In the genomic region with DNA sequence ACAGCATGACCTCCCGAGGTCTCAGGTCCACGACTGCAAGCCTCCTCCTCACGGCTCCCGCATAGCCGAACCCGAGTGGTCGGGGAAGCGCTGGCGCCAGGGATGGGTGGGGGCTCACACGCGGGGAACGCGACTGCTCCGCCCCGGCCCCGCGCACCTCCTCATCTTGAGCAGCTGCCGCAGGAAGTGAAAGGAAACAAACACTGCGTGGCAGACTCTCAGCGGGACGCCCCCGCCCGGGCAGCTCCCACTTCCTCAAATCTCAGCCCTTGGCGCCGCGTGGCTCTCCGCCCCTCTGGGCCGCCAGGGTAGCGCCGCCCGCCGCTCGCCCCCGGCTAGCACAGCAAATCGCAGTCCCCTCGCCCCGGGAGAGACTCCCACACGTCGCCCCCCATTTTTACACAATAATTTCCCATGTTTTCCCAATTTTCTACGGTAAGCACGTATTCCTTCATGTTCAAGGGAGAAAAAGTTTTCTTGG, we compare ENCODE assay signal across 8 cellular contexts. TPM values are rescaled to one million over a fixed set of nuclear protein-coding genes. Genes with fewer than 3 reads are reported as not detected.
DNase-seq lines count a peak whose midpoint lies in the region; ATAC-seq, FAIRE-seq and TF ChIP-seq lines count a peak whose summit lies in the region.

A gene with protein sequence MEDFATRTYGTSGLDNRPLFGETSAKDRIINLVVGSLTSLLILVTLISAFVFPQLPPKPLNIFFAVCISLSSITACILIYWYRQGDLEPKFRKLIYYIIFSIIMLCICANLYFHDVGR (minus strand): TSS at position 188 of the 481 bp plus-strand sequence. CDS start 229 bp downstream, outside the sequence.

- POLR2A ChIA-PET in CD4-positive, alpha-beta memory T cell (lab: Charles Lee; ENCODE audit: partially characterized antibody): interaction anchor here (0.8 to 6.9 kb wide), 25 partner anchors 8 to 1001 kb away, joined by 3 to 189 read pairs (median 8); a partner anchor contains a TSS

- peak; percentile 40 for ATAC-seq in GM19372 (IDR thresholded peaks at IDR 0.05; ENCODE audit: low read depth, unreplicated experiment)
- ATAC-seq in HG03520 (IDR thresholded peaks at IDR 0.05; ENCODE audit: unreplicated experiment): peak; percentile 39

- no peak for FAIRE-seq in RCC 7860 (lab: Jason Lieb, UNC)

- CTCF ChIA-PET in CD4-positive, alpha-beta memory T cell (lab: Charles Lee; ENCODE audit: partially characterized antibody): interaction anchor here (0.8 to 3.2 kb wide), 13 partner anchors 12 to 292 kb away, joined by 3 to 13 read pairs (median 5); a partner anchor contains a TSS

- H3K4me3 ChIP-seq in CD4-positive, alpha-beta memory T cell (ENCODE audit: low read length in 2 of 2): peak within 1 kb of the TSS; percentile 83 to 99
- peak within 1 kb of the TSS; percentile 85 to 91 (median 90) for H3K4me3 ChIP-seq in fibroblast of lung (replicated peaks in 1 of 4; ENCODE audit: control extremely low read depth in 1 of 4, insufficient read depth in 1 of 4, low read depth in 3 of 4, low read length in 4 of 4)

- DNase-seq in CD4-positive, alpha-beta memory T cell: peak; percentile 84 to 92 (median 87)
- DNase-seq in RCC 7860 (ENCODE audit: low spot score): peak; percentile 76
- DNase-seq in activated T-helper 1 cell treated with anti-CD3 and anti-CD28 coated beads, Interleukin-12 subunit alpha, Interleukin-12 subunit beta, Interleukin-2, Interleukin-4 antibody, amounts not matched to agents 30 ng/mL and 10 ng/mL and 1 ng/mL, durations not matched to agents 14 hours and 24 hours and 36 hours (ENCODE audit: low spot score): peak; percentile 79
- DNase-seq in fibroblast of lung (ENCODE audit: low read depth in 2 of 2): peak; percentile 63 to 79

- H3K36me3 Mint-ChIP-seq in CD4-positive, alpha-beta memory T cell: peaks cover 0 to 32% of the 10 kb centered on the region in 2 donors
- peaks cover 17% of the 10 kb centered on the region for H3K36me3 Mint-ChIP-seq in activated T-helper 1 cell treated with anti-CD3 and anti-CD28 coated beads, Interleukin-12 subunit alpha, Interleukin-12 subunit beta, Interleukin-2, Interleukin-4 antibody, amounts not matched to agents 30 ng/mL and 10 ng/mL and 1 ng/mL, durations not matched to agents 14 hours and 24 hours and 36 hours (ENCODE audit: low read depth)
- H3K36me3 Mint-ChIP-seq in nephron (ENCODE audit: low read depth): peaks cover 1% of the 10 kb centered on the region
- H3K36me3 Mint-ChIP-seq in stimulated activated naive CD8-positive, alpha-beta T cell treated with anti-CD3 and anti-CD28 coated beads, Interleukin-15, Interleukin-2, amounts not matched to agents 100 ng/mL and 50 ng/mL, for 24 hours (ENCODE audit: low read depth): peaks cover 33% of the 10 kb centered on the region

- H3K27ac Mint-ChIP-seq in CD4-positive, alpha-beta memory T cell: peak within 1 kb of the TSS; percentile 98 to 100 (median 99)
- peak within 1 kb of the TSS; percentile 96 for H3K27ac Mint-ChIP-seq in activated T-helper 1 cell treated with anti-CD3 and anti-CD28 coated beads, Interleukin-12 subunit alpha, Interleukin-12 subunit beta, Interleukin-2, Interleukin-4 antibody, amounts not matched to agents 30 ng/mL and 10 ng/mL and 1 ng/mL, durations not matched to agents 14 hours and 24 hours and 36 hours
- H3K27ac Mint-ChIP-seq in nephron: peak within 1 kb of the TSS; percentile 63 to 87 (median 84)
- H3K27ac Mint-ChIP-seq in stimulated activated naive CD8-positive, alpha-beta T cell treated with anti-CD3 and anti-CD28 coated beads, Interleukin-15, Interleukin-2, amounts not matched to agents 100 ng/mL and 50 ng/mL, for 24 hours: peak within 1 kb of the TSS; percentile 97

- peak within 1 kb of the TSS; percentile 87 for H3K4me2 ChIP-seq in fibroblast of lung (ENCODE audit: extremely low read depth, insufficient read depth, low read length)

- H4K20me1 ChIP-seq in fibroblast of lung (ENCODE audit: control insufficient read depth, extremely low read depth, insufficient read depth, low read length): no peaks in the 10 kb centered on the region

- no peaks in the 10 kb centered on the region for H3K9me3 ChIP-seq in CD4-positive, alpha-beta memory T cell (ENCODE audit: control insufficient read depth in 1 of 2, low read length in 2 of 2)
- no peaks in the 10 kb centered on the region for H3K9me3 ChIP-seq in fibroblast of lung (ENCODE audit: control insufficient read depth, insufficient read depth, low read depth, low read length)

- H3K9me3 Mint-ChIP-seq in CD4-positive, alpha-beta memory T cell: peaks cover 0 to 2% (median 0%) of the 10 kb centered on the region in 8 donors
- H3K9me3 Mint-ChIP-seq in activated T-helper 1 cell treated with anti-CD3 and anti-CD28 coated beads, Interleukin-12 subunit alpha, Interleukin-12 subunit beta, Interleukin-2, Interleukin-4 antibody, amounts not matched to agents 30 ng/mL and 10 ng/mL and 1 ng/mL, durations not matched to agents 14 hours and 24 hours and 36 hours: no peaks in the 10 kb centered on the region
- no peaks in the 10 kb centered on the region for H3K9me3 Mint-ChIP-seq in nephron
- no peaks in the 10 kb centered on the region for H3K9me3 Mint-ChIP-seq in stimulated activated naive CD8-positive, alpha-beta T cell treated with anti-CD3 and anti-CD28 coated beads, Interleukin-15, Interleukin-2, amounts not matched to agents 100 ng/mL and 50 ng/mL, for 24 hours

- peaks cover 2% of the 10 kb centered on the region for H3K79me2 ChIP-seq in fibroblast of lung (ENCODE audit: control insufficient read depth, insufficient read depth, low read length)

- H3K27me3 ChIP-seq in CD4-positive, alpha-beta memory T cell (ENCODE audit: insufficient read depth, low read length): no peaks in the 10 kb centered on the region
- peaks cover 3% of the 10 kb centered on the region for H3K27me3 ChIP-seq in fibroblast of lung (ENCODE audit: control insufficient read depth, insufficient read depth, low read length)

- H3K4me3 Mint-ChIP-seq in CD4-positive, alpha-beta memory T cell: peak within 1 kb of the TSS; percentile 97 to 100 (median 99)
- peak within 1 kb of the TSS; percentile 100 for H3K4me3 Mint-ChIP-seq in activated T-helper 1 cell treated with anti-CD3 and anti-CD28 coated beads, Interleukin-12 subunit alpha, Interleukin-12 subunit beta, Interleukin-2, Interleukin-4 antibody, amounts not matched to agents 30 ng/mL and 10 ng/mL and 1 ng/mL, durations not matched to agents 14 hours and 24 hours and 36 hours
- H3K4me3 Mint-ChIP-seq in nephron: peak within 1 kb of the TSS; percentile 97 to 98 (median 98)
- peak within 1 kb of the TSS; percentile 97 for H3K4me3 Mint-ChIP-seq in stimulated activated naive CD8-positive, alpha-beta T cell treated with anti-CD3 and anti-CD28 coated beads, Interleukin-15, Interleukin-2, amounts not matched to agents 100 ng/mL and 50 ng/mL, for 24 hours

- intact Hi-C loops in CD4-positive, alpha-beta memory T cell (cut with micrococcal nuclease): loop anchor here (1.0 to 10.0 kb wide), 10 partner anchors 17 to 995 kb away; a partner anchor contains a TSS
- intact Hi-C loops in activated T-helper 1 cell treated with anti-CD3 and anti-CD28 coated beads, Interleukin-12 subunit alpha, Interleukin-12 subunit beta, Interleukin-2, Interleukin-4 antibody, amounts not matched to agents 30 ng/mL and 10 ng/mL and 1 ng/mL, durations not matched to agents 14 hours and 24 hours and 36 hours (cut with micrococcal nuclease): loop anchor here (1.0 to 10.0 kb wide), 6 partner anchors 37 to 995 kb away; a partner anchor contains a TSS

- peaks cover 26 to 62% (median 37%) of the 10 kb centered on the region in 4 donors for H3K4me1 Mint-ChIP-seq in CD4-positive, alpha-beta memory T cell
- peaks cover 45% of the 10 kb centered on the region for H3K4me1 Mint-ChIP-seq in activated T-helper 1 cell treated with anti-CD3 and anti-CD28 coated beads, Interleukin-12 subunit alpha, Interleukin-12 subunit beta, Interleukin-2, Interleukin-4 antibody, amounts not matched to agents 30 ng/mL and 10 ng/mL and 1 ng/mL, durations not matched to agents 14 hours and 24 hours and 36 hours (ENCODE audit: low read depth)
- H3K4me1 Mint-ChIP-seq in nephron: peaks cover 28% of the 10 kb centered on the region
- peaks cover 45% of the 10 kb centered on the region for H3K4me1 Mint-ChIP-seq in stimulated activated naive CD8-positive, alpha-beta T cell treated with anti-CD3 and anti-CD28 coated beads, Interleukin-15, Interleukin-2, amounts not matched to agents 100 ng/mL and 50 ng/mL, for 24 hours (ENCODE audit: low read depth)

- peaks cover 0 to 1% of the 10 kb centered on the region in 2 donors for H3K27me3 Mint-ChIP-seq in CD4-positive, alpha-beta memory T cell
- peaks cover 11% of the 10 kb centered on the region for H3K27me3 Mint-ChIP-seq in activated T-helper 1 cell treated with anti-CD3 and anti-CD28 coated beads, Interleukin-12 subunit alpha, Interleukin-12 subunit beta, Interleukin-2, Interleukin-4 antibody, amounts not matched to agents 30 ng/mL and 10 ng/mL and 1 ng/mL, durations not matched to agents 14 hours and 24 hours and 36 hours (ENCODE audit: insufficient read depth)
- peaks cover 3% of the 10 kb centered on the region for H3K27me3 Mint-ChIP-seq in nephron (ENCODE audit: low read depth)
- H3K27me3 Mint-ChIP-seq in stimulated activated naive CD8-positive, alpha-beta T cell treated with anti-CD3 and anti-CD28 coated beads, Interleukin-15, Interleukin-2, amounts not matched to agents 100 ng/mL and 50 ng/mL, for 24 hours: no peaks in the 10 kb centered on the region

- H3K9ac ChIP-seq in fibroblast of lung (ENCODE audit: insufficient read depth, low read length): peak within 1 kb of the TSS; percentile 85

- peak within 1 kb of the TSS; percentile 92 for H2AFZ ChIP-seq in fibroblast of lung (ENCODE audit: low read length)

- no peak for TF ChIP-seq CTCF in fibroblast of lung (conservative IDR thresholded peaks at IDR 0.05 in 1 of 2, IDR thresholded peaks at IDR 0.05 in 1 of 2; ENCODE audit: low read depth in 1 of 2, low read length in 2 of 2)
- TF ChIP-seq CTCF in nephron (IDR thresholded peaks at IDR 0.05; ENCODE audit: unreplicated experiment in 3 of 3): no peak

- H3K4me1 ChIP-seq in CD4-positive, alpha-beta memory T cell (ENCODE audit: insufficient read depth, low read length): peaks cover 45% of the 10 kb centered on the region
- no peaks in the 10 kb centered on the region for H3K4me1 ChIP-seq in fibroblast of lung (ENCODE audit: control insufficient read depth, extremely low read depth, insufficient read depth, low read length)

- H3K27ac ChIP-seq in CD4-positive, alpha-beta memory T cell (ENCODE audit: low read depth, low read length): peak within 1 kb of the TSS; percentile 92
- peak within 1 kb of the TSS; percentile 82 for H3K27ac ChIP-seq in fibroblast of lung (ENCODE audit: insufficient read depth, low read length)

- no peaks in the 10 kb centered on the region for H3K36me3 ChIP-seq in CD4-positive, alpha-beta memory T cell (ENCODE audit: insufficient read depth, low read length)
- H3K36me3 ChIP-seq in fibroblast of lung (ENCODE audit: control insufficient read depth, insufficient read depth, low read length): no peaks in the 10 kb centered on the region

RNA-seq across cellular contexts. Expression of the gene that starts here (rescaled TPM):
- 100 to 1,000 TPM; 103 to 105 TPM for total RNA-seq in CD4-positive, alpha-beta memory T cell
- polyA plus RNA-seq in CD4-positive, alpha-beta memory T cell: 10 to 100 TPM; 81.3 to 90.4 TPM
- total RNA-seq in activated T-helper 1 cell treated with anti-CD3 and anti-CD28 coated beads, Interleukin-12 subunit alpha, Interleukin-12 subunit beta, Interleukin-2, Interleukin-4 antibody, amounts not matched to agents 30 ng/mL and 10 ng/mL and 1 ng/mL, durations not matched to agents 14 hours and 24 hours and 36 hours: 49.2 and 50.5 TPM in 2 replicates
- total RNA-seq in fibroblast of lung: 25.6 and 33.1 TPM in 2 replicates
- polyA plus RNA-seq in fibroblast of lung: 24.9 and 42.8 TPM in 2 replicates
- polyA plus RNA-seq in fibroblast of lung (2012): 16.0 and 25.3 TPM in 2 replicates
- polyA minus RNA-seq in fibroblast of lung (ENCODE audit: low replicate concordance): 5.6 TPM in 1 of 2 replicates, not detected in the other

Comparison
In these comparisons a context has a peak if more than half of its experiments do, and no peak if none do; other contexts are left out.
1. Peak in every context shown above with its lines: DNase-seq, ATAC-seq, H3K4me3 ChIP-seq and H3K27ac ChIP-seq.